In genomic region chr3:14144423-14145075, GRCh38 we compare ENCODE assay signal across 8 cellular contexts. TPM values are rescaled to one million over a fixed set of nuclear protein-coding genes. Genes with fewer than 3 reads are reported as not detected.
DNase-seq lines count a peak whose midpoint lies in the region; ATAC-seq and FAIRE-seq lines count a peak whose summit lies in the region.

No MANE protein-coding gene starts in this region.

- peak; percentile 96 for ATAC-seq in GM21447 (IDR thresholded peaks at IDR 0.05; ENCODE audit: unreplicated experiment)

- no peak for FAIRE-seq in urothelium cell line (lab: Jason Lieb, UNC)

- DNase-seq in DMS79 (lab: John Stamatoyannopoulos, UW) (peak; percentile 90), HS-5 (ENCODE audit: low read depth) (peak; percentile 90), RPMI7951 (ENCODE audit: low read depth) (peak; percentile 99), foreskin melanocyte (peak; percentile 96), non-pigmented ciliary epithelial cell (ENCODE audit: low read depth) (peak; percentile 98), urothelium cell line (ENCODE audit: low spot score) (peak; percentile 93)
- DNase-seq in activated gamma-delta T cell treated with anti-CD3 and anti-CD28 coated beads, Interleukin-2, amount 50 U/mL, for 16 hours (ENCODE audit: low read depth), result peak; percentile 52

RNA-seq across cellular contexts. Expression of gene TMEM43, which starts 19.7 kb away (rescaled TPM):
- total RNA-seq in RPMI7951 (2014; rRNA removed; shearing (Covaris generic)), result 104 and 114 TPM in 2 replicates

RNA-seq across cellular contexts. Expression of gene CHCHD4, which starts 19.9 kb away (rescaled TPM):
- total RNA-seq in RPMI7951 (2014; rRNA removed; shearing (Covaris generic)), result 19.7 and 21.1 TPM in 2 replicates

RNA-seq across cellular contexts. Expression of gene XPC, which starts 33.9 kb away (rescaled TPM):
- 19.6 and 21.2 TPM in 2 replicates for total RNA-seq in RPMI7951 (2014; rRNA removed; shearing (Covaris generic))

RNA-seq across cellular contexts. Expression of gene LSM3, which starts 34.1 kb away (rescaled TPM):
- total RNA-seq in RPMI7951 (2014; rRNA removed; shearing (Covaris generic)), result 40.7 and 42.8 TPM in 2 replicates

Comparison
In these comparisons a context has a peak if more than half of its experiments do, and no peak if none do; other contexts are left out.
1. Peak in every context shown above with its lines: DNase-seq and ATAC-seq.